8 cellular contexts compared by ENCODE assay signal in the genomic region with DNA sequence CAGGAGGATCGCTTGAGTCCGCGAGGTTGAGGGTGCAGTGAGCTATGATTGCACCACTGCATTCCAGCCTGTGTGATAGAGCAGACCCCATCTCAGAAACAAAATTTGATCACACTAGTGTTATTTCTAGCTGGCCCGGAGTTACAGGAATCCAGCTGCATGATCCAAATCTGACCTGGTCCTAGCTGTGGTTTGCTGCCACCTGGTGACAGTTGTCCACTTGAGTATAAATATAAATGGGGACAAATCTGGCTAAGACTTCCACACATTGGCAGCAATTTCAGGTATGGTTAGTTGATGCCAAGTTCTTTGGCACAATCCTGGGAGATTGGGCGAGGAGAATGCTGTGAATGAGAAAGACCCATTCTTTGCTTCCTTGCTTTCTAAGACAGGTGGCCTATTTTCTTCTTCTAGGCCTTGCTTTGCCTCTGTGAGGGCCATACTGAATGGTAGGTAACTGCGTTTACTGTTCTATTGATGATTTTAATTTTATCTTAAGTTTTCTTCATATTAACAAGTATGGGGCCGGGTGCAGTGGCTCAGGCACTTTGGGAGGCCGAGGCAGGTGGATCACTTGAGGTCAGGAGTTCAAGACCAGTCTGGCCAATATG. TPM values are rescaled to one million over a fixed set of nuclear protein-coding genes. Genes with fewer than 3 reads are reported as not detected.
DNase-seq lines count a peak whose midpoint lies in the region; ATAC-seq, FAIRE-seq and TF ChIP-seq lines count a peak whose summit lies in the region.

No MANE protein-coding gene starts in this region.

- H3K4me1 ChIP-seq in RWPE2 (ENCODE audit: insufficient read depth, poor library complexity, severe bottlenecking) (peaks cover 14% of the 10 kb centered on the region), heart right ventricle (peaks cover 3 to 68% (median 48%) of the 10 kb centered on the region in 9 donors), prostate gland (replicated peaks) (peaks cover 19% of the 10 kb centered on the region)

- 55% methylated on average over 8 of the region's 8 CpGs for WGBS in heart right ventricle, 2 donors
- 72% methylated on average over 8 of the region's 8 CpGs for WGBS in prostate gland

- TF ChIP-seq CTCF in GM20000 (IDR thresholded peaks at IDR 0.05; ENCODE audit: extremely low read depth, missing control alignments): no peak
- TF ChIP-seq CTCF in RWPE2 (IDR thresholded peaks at IDR 0.05; ENCODE audit: poor library complexity, severe bottlenecking): peak; percentile 81
- TF ChIP-seq CTCF in heart right ventricle (IDR thresholded peaks at IDR 0.05): peak; percentile 52 to 79 (median 67)
- TF ChIP-seq CTCF in prostate gland (IDR thresholded peaks at IDR 0.05): peak; percentile 46 to 76 (median 71)

- intact Hi-C loops in heart right ventricle (cut with DNase I) (loop anchor here (1.0 to 5.0 kb wide), 7 partner anchors 35 to 42 kb away; partner anchors contain the start of gene UBE2R2 (in 5 of the 10)), prostate gland (cut with DNase I) (loop anchor here (2.0 kb wide), 1 partner anchor 38 kb away; no protein-coding TSS in a partner anchor)

- no peak for TF ChIP-seq POLR2A in prostate gland (IDR thresholded peaks at IDR 0.05)
- no peak for TF ChIP-seq POLR2A in H54 (IDR thresholded peaks at IDR 0.05; ENCODE audit: low read depth, low read length)

- H3K27ac ChIP-seq in RWPE2 (ENCODE audit: poor library complexity, severe bottlenecking) (no peak overlapping the region), heart right ventricle (peak overlapping the region in 8 of 10 donors; percentile 7 to 49 (median 31)), prostate gland (peak overlapping the region in 1 of 2 donors; percentile 31)

- no peaks in the 10 kb centered on the region for H3K9me3 ChIP-seq in RWPE2 (ENCODE audit: severe bottlenecking)
- no peaks in the 10 kb centered on the region for H3K9me3 ChIP-seq in heart right ventricle
- no peaks in the 10 kb centered on the region for H3K9me3 ChIP-seq in prostate gland

- H3K4me3 ChIP-seq in RWPE2 (ENCODE audit: severe bottlenecking) (no peak overlapping the region), heart right ventricle (no peak overlapping the region), prostate gland (no peak overlapping the region)

- ATAC-seq in RWPE2 (ENCODE audit: low read depth): peak; percentile 70
- peak; percentile 53 to 90 (median 84) for ATAC-seq in heart right ventricle
- no peak for ATAC-seq in HG03571 (IDR thresholded peaks at IDR 0.05; ENCODE audit: unreplicated experiment)

- no peak for FAIRE-seq in H54 (lab: Jason Lieb, UNC)

- H3K27me3 ChIP-seq in RWPE2 (ENCODE audit: insufficient read depth, poor library complexity, severe bottlenecking) (no peaks in the 10 kb centered on the region), heart right ventricle (no peaks in the 10 kb centered on the region), prostate gland (replicated peaks; ENCODE audit: insufficient read depth) (no peaks in the 10 kb centered on the region)

- H3K36me3 ChIP-seq in RWPE2 (ENCODE audit: low read depth) (no peaks in the 10 kb centered on the region), heart right ventricle (peaks cover 0 to 3% (median 0%) of the 10 kb centered on the region in 9 donors), prostate gland (no peaks in the 10 kb centered on the region)

- DNase-seq in AG20443 (ENCODE audit: low spot score) (peak; percentile 56), GM20000 (ENCODE audit: low spot score) (peak; percentile 32), RWPE2 (ENCODE audit: low spot score) (no peak), amniotic epithelial cell (ENCODE audit: low read depth) (peak; percentile 24), heart right ventricle (peak; percentile 44 to 80), prostate gland (ENCODE audit: low spot score) (peak; percentile 81), H54 (ENCODE audit: insufficient read length, low spot score) (no peak)

RNA-seq across cellular contexts. Expression of gene UBE2R2, which starts 35.4 kb away (rescaled TPM):
- total RNA-seq in heart right ventricle (10 to 100 TPM; 38.8 to 47.9 (median 41.5) TPM), prostate gland (10 to 100 TPM; 25.6 to 42.7 TPM)
- 10 to 100 TPM; 15.8 to 21.6 TPM for polyA plus RNA-seq in heart right ventricle

RNA-seq across cellular contexts. Expression of gene PRSS3, which starts 57.0 kb away (rescaled TPM):
- total RNA-seq in heart right ventricle: 1 to 10 TPM in 1 of 10 donors, under 1 TPM in 6, not detected in 3; 0.31 to 1.0 (median 0.77) TPM
- polyA plus RNA-seq in heart right ventricle: under 1 TPM in 1 of 2 donors, not detected in 1; 0.07 TPM
- 1 to 10 TPM in 1 of 2 donors, under 1 TPM in 1; 0.23 to 1.5 TPM for total RNA-seq in prostate gland

Comparison
In these comparisons a context has a peak if more than half of its experiments do, and no peak if none do; other contexts are left out.
1. DNase-seq: peak in AG20443 (single experiment), GM20000 (single experiment), amniotic epithelial cell (single experiment), heart right ventricle (2 of 2) and prostate gland (single experiment); none in RWPE2 (single experiment) and H54 (single experiment).